In the genomic region with DNA sequence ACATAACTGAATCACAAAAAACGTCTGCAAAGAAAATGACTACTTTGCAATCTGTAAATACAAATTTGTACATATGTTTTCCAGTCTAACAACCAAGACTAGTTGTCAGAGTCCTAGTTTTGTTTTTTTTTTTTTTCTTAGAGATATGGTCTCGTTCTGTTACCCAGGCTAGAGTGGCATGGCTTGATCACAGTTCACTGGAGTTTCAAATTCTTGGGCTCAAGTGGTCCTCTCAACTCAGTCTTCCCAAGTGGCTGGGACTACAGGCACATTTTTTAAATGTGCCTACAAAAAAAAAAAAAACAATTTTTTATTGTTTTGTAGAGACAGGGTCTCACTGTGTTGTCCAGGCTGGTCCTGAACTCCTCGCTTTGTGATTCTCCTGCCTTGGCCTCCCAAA, we compare ENCODE assay signal across 1 cellular context.
TF ChIP-seq lines count a peak whose summit lies in the region.

No MANE protein-coding gene starts in this region.

TF ChIP-seq in IMR-90, 13 proteins besides CTCF, POLR2A, EP300 and RAD21:
- TF ChIP-seq MAFK (IDR thresholded peaks at IDR 0.05; ENCODE audit: low read depth, low read length) (no peak), NFE2L2 (IDR thresholded peaks at IDR 0.05; ENCODE audit: low read depth, low read length) (no peak), BHLHE40 (IDR thresholded peaks at IDR 0.05; ENCODE audit: low read depth, low read length) (no peak), ELK1 (IDR thresholded peaks at IDR 0.05; ENCODE audit: borderline replicate concordance, low read depth, low read length) (no peak), SMC3 (IDR thresholded peaks at IDR 0.05; ENCODE audit: low read depth, low read length) (no peak), CHD1 (IDR thresholded peaks at IDR 0.05; ENCODE audit: low read depth, low read length) (no peak), MXI1 (IDR thresholded peaks at IDR 0.05; ENCODE audit: borderline replicate concordance, low read depth, low read length) (no peak), MAZ (IDR thresholded peaks at IDR 0.05; ENCODE audit: borderline replicate concordance, low read depth, low read length) (no peak), CEBPB (IDR thresholded peaks at IDR 0.05; ENCODE audit: low read depth, low read length) (no peak), RCOR1 (IDR thresholded peaks at IDR 0.05; ENCODE audit: insufficient replicate concordance, low read length) (no peak), RFX5 (IDR thresholded peaks at IDR 0.05; ENCODE audit: low read depth, low read length) (no peak), FOS (IDR thresholded peaks at IDR 0.05; ENCODE audit: low read depth, low read length) (no peak)
- TF ChIP-seq, protein P1, sequence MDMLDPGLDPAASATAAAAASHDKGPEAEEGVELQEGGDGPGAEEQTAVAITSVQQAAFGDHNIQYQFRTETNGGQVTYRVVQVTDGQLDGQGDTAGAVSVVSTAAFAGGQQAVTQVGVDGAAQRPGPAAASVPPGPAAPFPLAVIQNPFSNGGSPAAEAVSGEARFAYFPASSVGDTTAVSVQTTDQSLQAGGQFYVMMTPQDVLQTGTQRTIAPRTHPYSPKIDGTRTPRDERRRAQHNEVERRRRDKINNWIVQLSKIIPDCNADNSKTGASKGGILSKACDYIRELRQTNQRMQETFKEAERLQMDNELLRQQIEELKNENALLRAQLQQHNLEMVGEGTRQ (IDR thresholded peaks at IDR 0.05; ENCODE audit: low read depth, low read length): no peak
